Comparison of ENCODE assay signal across 9 cellular contexts in genomic region chr9:127422787-127423186, GRCh38.
DNase-seq lines count a peak whose midpoint lies in the region; ATAC-seq and TF ChIP-seq lines count a peak whose summit lies in the region.
"Had no signal": no experiment of that assay in that cellular context is flagged by ENCODE, and none has a peak within 500 bp of the region (broad histone marks: within the 10 kb centered on the region; RNA-seq: fewer than 3 reads in every experiment).

No MANE protein-coding gene starts in this region.

- in situ Hi-C loops in brain microvascular endothelial cell (cut with HindIII; ENCODE audit: low pct_ligation_motif_present, low sequenced_read_pairs) = no loop called here

- H3K4me3 Mint-ChIP-seq in stimulated activated naive CD8-positive, alpha-beta T cell treated with anti-CD3 and anti-CD28 coated beads, Interleukin-15, Interleukin-2, amounts not matched to agents 100 ng/mL and 50 ng/mL, for 24 hours = peak overlapping the region; percentile 97

- H3K36me3 ChIP-seq in brain microvascular endothelial cell (replicated peaks) = no peaks in the 10 kb centered on the region
- H3K36me3 ChIP-seq in mucosa of rectum (ENCODE audit: control insufficient read depth in 2 of 2, insufficient read depth in 2 of 2, low read length in 2 of 2) = no peaks in the 10 kb centered on the region

- no peaks in the 10 kb centered on the region for H3K9me3 Mint-ChIP-seq in stimulated activated naive CD8-positive, alpha-beta T cell treated with anti-CD3 and anti-CD28 coated beads, Interleukin-15, Interleukin-2, amounts not matched to agents 100 ng/mL and 50 ng/mL, for 24 hours

- H3K27me3 Mint-ChIP-seq in stimulated activated naive CD8-positive, alpha-beta T cell treated with anti-CD3 and anti-CD28 coated beads, Interleukin-15, Interleukin-2, amounts not matched to agents 100 ng/mL and 50 ng/mL, for 24 hours = no peaks in the 10 kb centered on the region

- H3K4me3 ChIP-seq in brain microvascular endothelial cell (ENCODE audit: low read depth, low read length) (peak overlapping the region; percentile 95), mucosa of rectum (ENCODE audit: low read length in 2 of 2) (peak overlapping the region; percentile 84)

- ATAC-seq in stimulated activated naive CD8-positive, alpha-beta T cell treated with anti-CD3 and anti-CD28 coated beads, Interleukin-15, Interleukin-2, amounts not matched to agents 100 U/mL and 50 U/mL, for 24 hours = no peak
- ATAC-seq in HG03097 (IDR thresholded peaks at IDR 0.05; ENCODE audit: low FRiP score, unreplicated experiment) = no peak

- peaks cover 23% of the 10 kb centered on the region for H3K36me3 Mint-ChIP-seq in stimulated activated naive CD8-positive, alpha-beta T cell treated with anti-CD3 and anti-CD28 coated beads, Interleukin-15, Interleukin-2, amounts not matched to agents 100 ng/mL and 50 ng/mL, for 24 hours (ENCODE audit: low read depth)

- peaks cover 21 to 26% of the 10 kb centered on the region in 2 donors for H3K4me1 ChIP-seq in mucosa of rectum (ENCODE audit: control insufficient read depth in 2 of 2, insufficient read depth in 2 of 2, low read length in 2 of 2)

- peaks cover 50% of the 10 kb centered on the region for H3K4me1 Mint-ChIP-seq in stimulated activated naive CD8-positive, alpha-beta T cell treated with anti-CD3 and anti-CD28 coated beads, Interleukin-15, Interleukin-2, amounts not matched to agents 100 ng/mL and 50 ng/mL, for 24 hours (ENCODE audit: low read depth)

- H3K27me3 ChIP-seq in brain microvascular endothelial cell (replicated peaks) (no peaks in the 10 kb centered on the region), mucosa of rectum (ENCODE audit: control insufficient read depth in 2 of 2, insufficient read depth in 2 of 2, low read length in 2 of 2) (no peaks in the 10 kb centered on the region)

- peak overlapping the region; percentile 86 to 89 for H3K9ac ChIP-seq in mucosa of rectum (ENCODE audit: low read depth in 1 of 2, low read length in 2 of 2)

- H3K27ac ChIP-seq in brain microvascular endothelial cell (no peak overlapping the region), mucosa of rectum (ENCODE audit: low read depth in 2 of 2, low read length in 2 of 2) (peak overlapping the region in 1 of 2 donors; percentile 87)

- peak overlapping the region; percentile 99 for H3K27ac Mint-ChIP-seq in stimulated activated naive CD8-positive, alpha-beta T cell treated with anti-CD3 and anti-CD28 coated beads, Interleukin-15, Interleukin-2, amounts not matched to agents 100 ng/mL and 50 ng/mL, for 24 hours

- TF ChIP-seq CTCF in brain microvascular endothelial cell (IDR thresholded peaks at IDR 0.05; ENCODE audit: low read depth, low read length, missing control alignments) = no peak

- H3K9me3 ChIP-seq in mucosa of rectum (ENCODE audit: control insufficient read depth in 2 of 2, low read length in 2 of 2) = no peaks in the 10 kb centered on the region

- no peak for DNase-seq in stimulated activated naive CD8-positive, alpha-beta T cell treated with anti-CD3 and anti-CD28 coated beads, Interleukin-15, Interleukin-2, amounts not matched to agents 100 U/mL and 50 U/mL, for 24 hours
- DNase-seq in brain microvascular endothelial cell = no peak
- DNase-seq in GM03348 (ENCODE audit: low spot score) = no peak
- no peak for DNase-seq in NCI-H2171 treated with DMSO at 0.1 percent for 48 hours (lab: John Stamatoyannopoulos, UW)
- DNase-seq in NCI-H748 treated with DMSO at 0.1 percent for 48 hours (lab: John Stamatoyannopoulos, UW) = no peak
- DNase-seq: stimulated activated CD4-positive, alpha-beta T cell treated with anti-CD3 and anti-CD28 coated beads, Interleukin-4, amount 100 ng/mL, for 4 hours had no signal
